In genomic region chr7:56479748-56480147, GRCh38 we compare ENCODE assay signal across 7 cellular contexts.
"Had no signal": no experiment of that assay in that cellular context is flagged by ENCODE, and none has a peak within 500 bp of the region (broad histone marks: within the 10 kb centered on the region; RNA-seq: fewer than 3 reads in every experiment).

No MANE protein-coding gene starts in this region.

- H3K9me3 ChIP-seq: HAP-1 had no signal

- H3K4me3 ChIP-seq: GM23248, HAP-1 had no signal

- H3K27ac Mint-ChIP-seq: HFFc6, IgD-negative memory B cell had no signal

- H3K4me3 Mint-ChIP-seq: HFFc6, IgD-negative memory B cell had no signal

- DNase-seq: GM23248, GOT3, H7, HFFc6 had no signal

- H3K27me3 Mint-ChIP-seq: IgD-negative memory B cell had no signal

- H3K36me3 ChIP-seq: HAP-1 had no signal

- H3K4me1 ChIP-seq: HAP-1 had no signal

- H3K27ac ChIP-seq: GM23248, HL-60 had no signal
